Comparison of ENCODE assay signal across 8 cellular contexts in the genomic region with DNA sequence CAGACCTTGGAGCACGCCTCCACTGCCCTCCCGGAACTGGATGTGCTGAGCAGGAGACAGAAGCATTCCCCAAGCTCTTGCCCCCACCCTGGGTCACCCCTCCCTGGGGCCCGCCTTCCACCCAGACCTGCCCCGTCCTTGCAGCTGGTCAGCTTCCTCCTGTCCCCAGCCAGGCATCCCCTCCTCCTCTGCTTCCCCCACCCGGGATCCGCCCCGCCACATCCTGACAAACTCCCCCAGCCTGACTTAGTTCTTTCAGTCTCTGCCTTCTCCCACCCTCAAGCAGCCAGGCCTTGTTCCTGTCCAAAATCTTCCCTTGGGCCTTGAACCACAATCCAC. TPM values are rescaled to one million over a fixed set of nuclear protein-coding genes. Genes with fewer than 3 reads are reported as not detected.
DNase-seq lines count a peak whose midpoint lies in the region; ATAC-seq and TF ChIP-seq lines count a peak whose summit lies in the region.

No MANE protein-coding gene starts in this region.

- peaks cover 0 to 27% of the 10 kb centered on the region in 2 experiments; a peak in 1 of 4 replicates for H3K79me1 ChIP-seq in IMR-90 (ENCODE audit: low read depth in 1 of 2, low read length in 2 of 2)

- H4K8ac ChIP-seq in IMR-90 (ENCODE audit: low read depth in 2 of 2, low read length in 2 of 2): peak overlapping the region; percentile 88 to 93; a peak in 3 of 4 replicates

- H3K23ac ChIP-seq in IMR-90 (ENCODE audit: low read depth, low read length): peak overlapping the region; percentile 63

- no peak for TF ChIP-seq RAD21 in IMR-90 (IDR thresholded peaks at IDR 0.05; ENCODE audit: low read length)

- dilution Hi-C loops in IMR-90 (cut with HindIII; ENCODE audit: low sequenced_read_pairs, unreplicated experiment): no loop called here

- H3K27ac ChIP-seq in IMR-90 (ENCODE audit: insufficient read depth, low read length): peak overlapping the region; percentile 67
- H3K27ac ChIP-seq in body of pancreas: peak overlapping the region in 3 of 4 donors; percentile 59 to 84 (median 67)
- H3K27ac ChIP-seq in lower lobe of right lung: peak overlapping the region; percentile 90
- H3K27ac ChIP-seq in upper lobe of right lung: peak overlapping the region; percentile 92

- H3K9me3 ChIP-seq in IMR-90 (ENCODE audit: control insufficient read depth, insufficient read depth, low read length) (no peaks in the 10 kb centered on the region), body of pancreas (no peaks in the 10 kb centered on the region), lower lobe of right lung (no peaks in the 10 kb centered on the region), upper lobe of right lung (no peaks in the 10 kb centered on the region)

- peak overlapping the region; percentile 78 for H3K18ac ChIP-seq in IMR-90 (ENCODE audit: low read depth, low read length)

- DNase-seq in AG08396 (ENCODE audit: low spot score): peak; percentile 66
- peak; percentile 40 for DNase-seq in IMR-90
- peak; percentile 49 to 82 (median 60) for DNase-seq in body of pancreas
- peak; percentile 86 for DNase-seq in lower lobe of right lung
- DNase-seq in upper lobe of right lung: peak; percentile 92
- no peak for DNase-seq in retina

- peak; percentile 4 for ATAC-seq in IMR-90 (ENCODE audit: low read depth)
- no peak for ATAC-seq in body of pancreas
- ATAC-seq in lower lobe of right lung: peak; percentile 17 to 44
- ATAC-seq in upper lobe of right lung: peak; percentile 45
- ATAC-seq in HG02852 (IDR thresholded peaks at IDR 0.05; ENCODE audit: unreplicated experiment): no peak
- no peak for ATAC-seq in GM18498 (IDR thresholded peaks at IDR 0.05; ENCODE audit: unreplicated experiment)

- peak overlapping the region; percentile 86 for H2BK120ac ChIP-seq in IMR-90 (ENCODE audit: low read depth, low read length)

- H3K14ac ChIP-seq in IMR-90 (replicated peaks; ENCODE audit: low read depth, low read length): peak overlapping the region; percentile 86; the same call in 1 of the 2 replicates

- H2BK15ac ChIP-seq in IMR-90 (ENCODE audit: low read depth, low read length): peak overlapping the region; percentile 94; the same call in 2 of the 3 replicates

- peak overlapping the region; percentile 79 for H2BK20ac ChIP-seq in IMR-90 (ENCODE audit: low read depth, low read length)

- TF ChIP-seq POLR2A in IMR-90 (IDR thresholded peaks at IDR 0.05; ENCODE audit: low read depth, low read length) (no peak), body of pancreas (IDR thresholded peaks at IDR 0.05) (peak in 2 of 3 donors; percentile 36 to 49)

- H4K91ac ChIP-seq in IMR-90 (ENCODE audit: insufficient read depth, low read depth, low read length): peak overlapping the region; percentile 97

- no peak overlapping the region for H3K4me3 ChIP-seq in IMR-90 (ENCODE audit: insufficient read depth, low read depth, low read length)
- no peak overlapping the region for H3K4me3 ChIP-seq in body of pancreas
- H3K4me3 ChIP-seq in lower lobe of right lung: peak overlapping the region; percentile 27
- H3K4me3 ChIP-seq in upper lobe of right lung: peak overlapping the region; percentile 15

- TF ChIP-seq CTCF in IMR-90 (conservative IDR thresholded peaks at IDR 0.05; ENCODE audit: low read depth, low read length) (no peak), body of pancreas (IDR thresholded peaks at IDR 0.05) (no peak), lower lobe of right lung (IDR thresholded peaks at IDR 0.05) (no peak), upper lobe of right lung (IDR thresholded peaks at IDR 0.05) (no peak)

- H2AK9ac ChIP-seq in IMR-90 (replicated peaks; ENCODE audit: low read depth, low read length, poor library complexity): peak overlapping the region; percentile 92

- peak overlapping the region; percentile 92 for H2BK5ac ChIP-seq in IMR-90 (ENCODE audit: low read depth, low read length, poor library complexity, severe bottlenecking)

- CTCF ChIA-PET in IMR-90 (lab: Yijun Ruan, JAX): no interaction called here

- peaks cover 19% of the 10 kb centered on the region for H3K9me1 ChIP-seq in IMR-90 (ENCODE audit: insufficient read depth, low read length)

- POLR2A ChIA-PET in IMR-90 (lab: Charles Lee; ENCODE audit: unreplicated experiment): interaction anchor here (0.7 to 1.4 kb wide), 2 partner anchors 12 to 15 kb away, joined by 4 read pairs; no protein-coding TSS in a partner anchor

- no TSS peak for BruUV-seq in IMR-90 (replicated peaks; lab: Mats Ljungman, UMichigan)

- H3K9ac ChIP-seq in IMR-90 (ENCODE audit: low read depth, low read length): peak overlapping the region; percentile 50; the same call in 1 of the 2 replicates

- H3K4ac ChIP-seq in IMR-90 (ENCODE audit: low read depth, low read length): peak overlapping the region; percentile 96

- H3K56ac ChIP-seq in IMR-90 (ENCODE audit: extremely low read depth, insufficient read depth, low read length): no peak overlapping the region

- H4K20me1 ChIP-seq in IMR-90 (ENCODE audit: insufficient read depth, low read length): peaks cover 27% of the 10 kb centered on the region

- peak overlapping the region; percentile 95 for H4K5ac ChIP-seq in IMR-90 (ENCODE audit: low read depth, low read length)

- peaks cover 33% of the 10 kb centered on the region for H3K4me1 ChIP-seq in IMR-90 (ENCODE audit: control insufficient read depth, insufficient read depth, low read length)
- peaks cover 43% of the 10 kb centered on the region for H3K4me1 ChIP-seq in body of pancreas
- H3K4me1 ChIP-seq in lower lobe of right lung: peaks cover 56% of the 10 kb centered on the region
- H3K4me1 ChIP-seq in upper lobe of right lung: peaks cover 44% of the 10 kb centered on the region

- peak overlapping the region; percentile 95; the same call in 1 of the 2 replicates for H2AK5ac ChIP-seq in IMR-90 (ENCODE audit: low read depth, low read length)

- H3K4me2 ChIP-seq in IMR-90 (ENCODE audit: low read depth, low read length): peak overlapping the region; percentile 15; the same call in 1 of the 2 replicates

- WGBS in IMR-90 (ENCODE audit: extremely low coverage in 2 of 2, insufficient read length in 1 of 2), 2 experiments: 29% methylated on average over 3 of the region's 7 CpGs; no CpG with 5 or more reads in 1 of the 2 experiments
- 63 to 76% methylated on average over 5 to 7 of the region's 7 CpGs for WGBS in body of pancreas, 2 donors

- intact Hi-C loops in IMR-90 (cut with micrococcal nuclease): loop anchor here (5.0 kb wide), 1 partner anchor 36 kb away; a partner anchor contains a TSS
- intact Hi-C loops in body of pancreas (cut with DNase I): no loop called here
- intact Hi-C loops in lower lobe of right lung (cut with DNase I): no loop called here
- intact Hi-C loops in upper lobe of right lung (cut with DNase I): no loop called here

- in situ Hi-C loops in IMR-90 (cut with MboI; ENCODE audit: low sequenced_read_pairs): no loop called here

- H3K27me3 ChIP-seq in IMR-90 (ENCODE audit: control insufficient read depth, insufficient read depth, low read length) (no peaks in the 10 kb centered on the region), body of pancreas (no peaks in the 10 kb centered on the region), lower lobe of right lung (ENCODE audit: low read depth) (no peaks in the 10 kb centered on the region), upper lobe of right lung (no peaks in the 10 kb centered on the region)

- H3K36me3 ChIP-seq in IMR-90 (ENCODE audit: control insufficient read depth, insufficient read depth, low read length) (peaks cover 10% of the 10 kb centered on the region; the same call in 1 of the 2 replicates), body of pancreas (replicated peaks in 1 of 2; ENCODE audit: insufficient read depth in 1 of 2, low read depth in 2 of 2) (no peaks in the 10 kb centered on the region), lower lobe of right lung (no peaks in the 10 kb centered on the region), upper lobe of right lung (no peaks in the 10 kb centered on the region)

- H2AFZ ChIP-seq in IMR-90 (replicated peaks; ENCODE audit: low read length, poor library complexity): peak overlapping the region; percentile 81

TF ChIP-seq in IMR-90, 13 proteins besides CTCF, POLR2A, EP300 and RAD21:
- peak; percentile 43; the same call in 1 of the 2 replicates for TF ChIP-seq MAZ (IDR thresholded peaks at IDR 0.05; ENCODE audit: borderline replicate concordance, low read depth, low read length)
- no peak for TF ChIP-seq BHLHE40 (IDR thresholded peaks at IDR 0.05; ENCODE audit: low read depth, low read length)
- TF ChIP-seq CEBPB (IDR thresholded peaks at IDR 0.05; ENCODE audit: low read depth, low read length): no peak

RNA-seq across cellular contexts. Expression of a gene that starts 1.1 kb away (rescaled TPM):
- total RNA-seq in IMR-90 (2012; rRNA removed) (73.1 and 84.7 TPM in 2 replicates), body of pancreas (100 to 1,000 TPM; 113 to 140 TPM), lower lobe of right lung (256 TPM), upper lobe of right lung (308 TPM)
- 202 and 220 TPM in 2 replicates for polyA plus RNA-seq in IMR-90 (2012; rRNA removed)
- polyA plus RNA-seq in IMR-90 (2012; cell fraction: cytosol; rRNA removed): 120 and 220 TPM in 2 replicates
- polyA plus RNA-seq in IMR-90 (2012; cell fraction: nucleus; rRNA removed; ENCODE audit: low replicate concordance): 452 and 943 TPM in 2 replicates

RNA-seq across cellular contexts. Expression of a gene that starts 18.2 kb away (rescaled TPM):
- 0.36 and 0.56 TPM in 2 replicates for total RNA-seq in IMR-90 (2012; rRNA removed)
- polyA plus RNA-seq in IMR-90 (2012; rRNA removed): 4.9 and 5.3 TPM in 2 replicates
- polyA plus RNA-seq in IMR-90 (2012; cell fraction: cytosol; rRNA removed): 3.0 and 4.6 TPM in 2 replicates
- polyA plus RNA-seq in IMR-90 (2012; cell fraction: nucleus; rRNA removed; ENCODE audit: low replicate concordance): 15.5 and 36.4 TPM in 2 replicates
- 1 to 10 TPM; 3.4 to 7.3 TPM for total RNA-seq in body of pancreas
- total RNA-seq in lower lobe of right lung: 14.4 TPM
- 9.3 TPM for total RNA-seq in upper lobe of right lung

RNA-seq across cellular contexts. Expression of a gene that starts 34.6 kb away (rescaled TPM):
- total RNA-seq in IMR-90 (2012; rRNA removed) (49.4 and 51.6 TPM in 2 replicates), body of pancreas (10 to 100 TPM; 48.8 to 53.4 TPM), lower lobe of right lung (52.5 TPM), upper lobe of right lung (54.0 TPM)
- polyA plus RNA-seq in IMR-90 (2012; rRNA removed): 46.9 and 49.2 TPM in 2 replicates
- 42.4 and 51.0 TPM in 2 replicates for polyA plus RNA-seq in IMR-90 (2012; cell fraction: cytosol; rRNA removed)
- 130 and 243 TPM in 2 replicates for polyA plus RNA-seq in IMR-90 (2012; cell fraction: nucleus; rRNA removed; ENCODE audit: low replicate concordance)

RNA-seq across cellular contexts. Expression of a gene that starts 38.4 kb away (rescaled TPM):
- total RNA-seq in IMR-90 (2012; rRNA removed) (7.5 and 8.1 TPM in 2 replicates), body of pancreas (1 to 10 TPM; 3.0 to 3.6 TPM), lower lobe of right lung (13.1 TPM), upper lobe of right lung (26.1 TPM)
- polyA plus RNA-seq in IMR-90 (2012; rRNA removed): 14.4 and 16.6 TPM in 2 replicates
- 11.1 and 14.2 TPM in 2 replicates for polyA plus RNA-seq in IMR-90 (2012; cell fraction: cytosol; rRNA removed)
- polyA plus RNA-seq in IMR-90 (2012; cell fraction: nucleus; rRNA removed; ENCODE audit: low replicate concordance): 42.0 and 90.5 TPM in 2 replicates

RNA-seq across cellular contexts. Expression of a gene that starts 47.1 kb away (rescaled TPM):
- total RNA-seq in IMR-90 (2012; rRNA removed) (35.6 and 41.0 TPM in 2 replicates), body of pancreas (1 to 10 TPM; 3.9 to 4.6 TPM), lower lobe of right lung (11.9 TPM), upper lobe of right lung (22.2 TPM)
- 56.3 and 59.9 TPM in 2 replicates for polyA plus RNA-seq in IMR-90 (2012; rRNA removed)
- polyA plus RNA-seq in IMR-90 (2012; cell fraction: cytosol; rRNA removed): 42.8 and 49.5 TPM in 2 replicates
- 269 and 452 TPM in 2 replicates for polyA plus RNA-seq in IMR-90 (2012; cell fraction: nucleus; rRNA removed; ENCODE audit: low replicate concordance)

Comparison
In these comparisons a context has a peak if more than half of its experiments do, and no peak if none do; other contexts are left out.
1. ATAC-seq: peak in IMR-90 (single experiment), lower lobe of right lung (2 of 2) and upper lobe of right lung (single experiment); none in body of pancreas (single experiment), HG02852 (single experiment) and GM18498 (single experiment).
2. H3K4me3 ChIP-seq: peak in lower lobe of right lung (single experiment) and upper lobe of right lung (single experiment); none in IMR-90 (single experiment) and body of pancreas (0 of 2).
3. Peak in every context shown above with its lines, with median percentiles within 50 percentile points of each other: H3K27ac ChIP-seq.